1 cellular context compared by ENCODE assay signal in genomic region chr6:138160329-138161117, GRCh38.
TF ChIP-seq lines count a peak whose summit lies in the region.

No MANE protein-coding gene starts in this region.

TF ChIP-seq in endothelial cell of umbilical vein, 7 proteins besides CTCF, POLR2A, EP300 and RAD21:
- TF ChIP-seq EZH2 (IDR thresholded peaks at IDR 0.05; ENCODE audit: borderline replicate concordance, low read depth, low read length, severe bottlenecking) (no peak), MYC (IDR thresholded peaks at IDR 0.05; ENCODE audit: low read depth, low read length) (no peak), FOS (IDR thresholded peaks at IDR 0.05; ENCODE audit: borderline replicate concordance, insufficient read depth, low read length) (no peak), JUN (IDR thresholded peaks at IDR 0.05; ENCODE audit: borderline replicate concordance, insufficient read depth, insufficient read length, low read depth) (no peak), POLR2AphosphoS5 (IDR thresholded peaks at IDR 0.05; ENCODE audit: insufficient read depth, low read depth, low read length) (no peak), GATA2 (IDR thresholded peaks at IDR 0.05; ENCODE audit: insufficient read depth, insufficient read length, low read depth, low read length) (no peak)
- TF ChIP-seq, protein P1, sequence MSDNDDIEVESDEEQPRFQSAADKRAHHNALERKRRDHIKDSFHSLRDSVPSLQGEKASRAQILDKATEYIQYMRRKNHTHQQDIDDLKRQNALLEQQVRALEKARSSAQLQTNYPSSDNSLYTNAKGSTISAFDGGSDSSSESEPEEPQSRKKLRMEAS (IDR thresholded peaks at IDR 0.05; ENCODE audit: insufficient read depth, insufficient read length), result no peak
